In the genomic region with DNA sequence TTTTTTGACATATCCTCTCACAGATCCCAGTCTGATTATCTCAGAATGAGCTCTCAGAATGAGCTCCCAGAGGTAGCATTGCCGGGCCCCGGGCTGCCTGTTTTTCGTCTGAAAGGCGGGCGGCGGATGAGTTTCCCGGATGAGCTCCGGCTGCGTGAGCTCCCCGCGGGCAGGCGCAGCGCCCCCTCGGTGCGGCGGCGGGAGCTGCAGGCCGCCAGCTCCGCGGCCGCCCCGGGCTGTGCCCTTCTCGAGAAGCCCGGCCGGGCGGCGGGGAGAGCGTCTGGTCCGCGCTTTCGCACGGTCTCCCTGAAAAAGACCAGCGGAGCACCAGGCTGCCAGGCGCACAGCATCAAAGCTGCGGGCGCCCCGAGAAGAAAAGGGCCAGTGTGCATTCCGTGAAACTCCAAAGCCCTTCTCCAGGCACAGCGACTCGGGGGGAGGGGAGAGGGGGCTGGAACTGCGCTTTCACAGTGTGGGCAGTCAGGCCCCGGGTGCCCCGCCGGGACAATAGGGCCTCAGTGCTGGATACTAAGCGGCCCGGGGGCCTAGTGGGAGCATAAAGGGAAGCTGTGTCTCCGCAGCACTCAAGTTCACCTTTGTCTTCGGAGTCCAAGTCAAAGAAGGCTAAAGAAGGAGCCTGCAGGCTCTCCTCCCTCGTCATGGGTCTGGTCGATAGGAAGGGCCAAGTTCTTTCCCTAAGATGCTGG, we compare ENCODE assay signal across 8 cellular contexts. TPM values are rescaled to one million over a fixed set of nuclear protein-coding genes. Genes with fewer than 3 reads are reported as not detected.
A peak's percentile ranks its signal among the peaks of the same experiment; 100 is the strongest.
DNase-seq lines count a peak whose midpoint lies in the region; ATAC-seq lines count a peak whose summit lies in the region.

No MANE protein-coding gene starts in this region.

- peak; percentile 89 for ATAC-seq in GM18517 (IDR thresholded peaks at IDR 0.05; ENCODE audit: unreplicated experiment)
- ATAC-seq in HG03066 (IDR thresholded peaks at IDR 0.05; ENCODE audit: low read depth, unreplicated experiment) = peak; percentile 95
- peak; percentile 95 for ATAC-seq in activated CD4-positive, CD25-positive, alpha-beta regulatory T cell treated with anti-CD3 and anti-CD28 coated beads, Interleukin-2, amount 50 U/mL, for 24 hours

- DNase-seq in A172 (ENCODE audit: low spot score) = peak; percentile 53
- DNase-seq in NCI-H2196 (lab: John Stamatoyannopoulos, UW; ENCODE audit: unreplicated experiment) = peak; percentile 70
- peak; percentile 79 for DNase-seq in cerebellar cortex (ENCODE audit: low spot score)
- DNase-seq in kidney glomerular epithelial cell (lab: John Stamatoyannopoulos, UW) = peak; percentile 76
- DNase-seq in stimulated activated CD4-positive, alpha-beta T cell treated with anti-CD3 and anti-CD28 coated beads, Interleukin-15, amount 100 ng/mL, for 24 hours = peak; percentile 86

RNA-seq across cellular contexts. Expression of gene SHC4, which starts 12.1 kb away (rescaled TPM):
- 0.59 and 0.84 TPM in 2 replicates for total RNA-seq in A172 (2014; rRNA removed; shearing (Covaris generic))

Comparison
In these comparisons a context has a peak if more than half of its experiments do, and no peak if none do; other contexts are left out.
1. Peak in every context shown above with its lines: DNase-seq and ATAC-seq.